ENCODE assay signal across 10 cellular contexts in genomic region chr1:153352523-153352922, GRCh38. TPM values are rescaled to one million over a fixed set of nuclear protein-coding genes. Genes with fewer than 3 reads are reported as not detected.
DNase-seq lines count a peak whose midpoint lies in the region; ATAC-seq and TF ChIP-seq lines count a peak whose summit lies in the region.
"Had no signal": no experiment of that assay in that cellular context is flagged by ENCODE, and none has a peak within 500 bp of the region (broad histone marks: within the 10 kb centered on the region; RNA-seq: fewer than 3 reads in every experiment).

No MANE protein-coding gene starts in this region.

- H3K36me3 ChIP-seq in adipocyte (ENCODE audit: control insufficient read depth, insufficient read depth, low read length, severe bottlenecking) = no peaks in the 10 kb centered on the region
- H3K36me3 ChIP-seq: BLaER1 treated with 17β-estradiol and CSF1 and Interleukin-3, amounts not matched to agents 10 nM and 100 nM had no signal

- ATAC-seq in T-cell (replicated peaks in 1 of 4) (peak; percentile 63 to 70 (median 66)), left cardiac atrium (peak; percentile 75 to 82), GM19035 (IDR thresholded peaks at IDR 0.05; ENCODE audit: unreplicated experiment) (no peak)

- POLR2A ChIA-PET in T-cell (lab: Charles Lee) = interaction anchor here in 1 of 2 donors (0.6 kb wide), 1 partner anchor 61 kb away, joined by 3 read pairs; no protein-coding TSS in a partner anchor

- TF ChIP-seq CTCF in retinal pigment epithelial cell (conservative IDR thresholded peaks at IDR 0.05; ENCODE audit: low read depth, low read length) = peak; percentile 92

- no peaks in the 10 kb centered on the region for H3K4me1 ChIP-seq in adipocyte (ENCODE audit: control insufficient read depth, insufficient read depth, low read length)

- no peak overlapping the region for H3K4me3 Mint-ChIP-seq in T-cell

- H3K9me3 ChIP-seq in adipocyte (ENCODE audit: control insufficient read depth, low read length) = peaks cover 3% of the 10 kb centered on the region

- intact Hi-C loops in left cardiac atrium (cut with DNase I) = loop anchor here (1.0 to 5.0 kb wide), 3 partner anchors 140 to 215 kb away; partner anchors contain the start of gene S100A2 (in 1 of the 2)

- no peak overlapping the region for H3K4me3 ChIP-seq in adipocyte (ENCODE audit: low read length)
- H3K4me3 ChIP-seq in retinal pigment epithelial cell (ENCODE audit: low read length) = no peak overlapping the region
- H3K4me3 ChIP-seq: BLaER1 treated with 17β-estradiol and CSF1 and Interleukin-3, amounts not matched to agents 10 nM and 100 nM had no signal

- no peak overlapping the region for H3K27ac Mint-ChIP-seq in T-cell

- peaks cover 75% of the 10 kb centered on the region for H3K27me3 ChIP-seq in adipocyte (replicated peaks; ENCODE audit: control insufficient read depth, insufficient read depth, low read length)
- H3K27me3 ChIP-seq: BLaER1 treated with 17β-estradiol and CSF1 and Interleukin-3, amounts not matched to agents 10 nM and 100 nM had no signal

- H3K27me3 Mint-ChIP-seq in T-cell = peaks cover 7 to 27% of the 10 kb centered on the region in 2 donors

- CTCF ChIA-PET in T-cell (lab: Charles Lee) = interaction anchor here (0.6 to 2.2 kb wide), 10 partner anchors 9 to 145 kb away, joined by 3 to 10 read pairs (median 4); no protein-coding TSS in a partner anchor

- H3K9ac ChIP-seq in adipocyte (ENCODE audit: low read length) = no peak overlapping the region

- DNase-seq in activated gamma-delta T cell treated with Interleukin-2 at 50 U/mL for 16 hours (peak; percentile 59), activated gamma-delta T cell (lab: John Stamatoyannopoulos, UW) (no peak), NCI-H146 (lab: John Stamatoyannopoulos, UW) (peak; percentile 77), T-cell (peak in 32 of 34 experiments; percentile 11 to 63 (median 50)), adipocyte (ENCODE audit: low read depth) (peak; percentile 88), left cardiac atrium (peak; percentile 72), retinal pigment epithelial cell (ENCODE audit: low read depth) (peak; percentile 12)

- peaks cover 11 to 21% (median 13%) of the 10 kb centered on the region in 3 donors for H3K4me1 Mint-ChIP-seq in T-cell

- H3K36me3 Mint-ChIP-seq in T-cell = no peaks in the 10 kb centered on the region

- no peaks in the 10 kb centered on the region for H3K9me3 Mint-ChIP-seq in T-cell

RNA-seq across cellular contexts. Expression of gene PGLYRP4, which starts 3.9 kb away (rescaled TPM):
- not detected for total RNA-seq in T-cell
- total RNA-seq in left cardiac atrium = not detected
- total RNA-seq: skeletal muscle tissue had no signal

RNA-seq across cellular contexts. Expression of gene S100A9, which starts 5.1 kb away (rescaled TPM):
- total RNA-seq in T-cell (10 to 100 TPM in 1 of 5 donors, 1 to 10 TPM in 2, under 1 TPM in 1, not detected in 1; 0.98 to 11.5 (median 2.5) TPM), left cardiac atrium (100 to 1,000 TPM; 184 to 529 TPM)

RNA-seq across cellular contexts. Expression of gene S100A12, which starts 22.9 kb away (rescaled TPM):
- total RNA-seq in T-cell (1 to 10 TPM in 1 of 5 donors, not detected in 4; 1.1 TPM), left cardiac atrium (1 to 10 TPM; 5.2 to 8.8 TPM)

RNA-seq across cellular contexts. Expression of gene S100A8, which starts 38.4 kb away (rescaled TPM):
- total RNA-seq in T-cell (1 to 10 TPM in 2 of 5 donors, not detected in 3; 1.1 to 3.8 TPM), left cardiac atrium (100 to 1,000 TPM; 112 to 201 TPM)

RNA-seq across cellular contexts. Expression of gene PGLYRP3, which starts 39.8 kb away (rescaled TPM):
- total RNA-seq in T-cell (not detected), left cardiac atrium (not detected)
- total RNA-seq: skeletal muscle tissue had no signal

Comparison
In these comparisons a context has a peak if more than half of its experiments do, and no peak if none do; other contexts are left out.
1. RNA of gene S100A9, which starts 5.1 kb away (total RNA-seq): 184 to 529 TPM in left cardiac atrium; 0.98 to 11.5 TPM in T-cell; every median in the first group is over 10 times any median in the second.